1 cellular context compared by ENCODE assay signal in the genomic region with DNA sequence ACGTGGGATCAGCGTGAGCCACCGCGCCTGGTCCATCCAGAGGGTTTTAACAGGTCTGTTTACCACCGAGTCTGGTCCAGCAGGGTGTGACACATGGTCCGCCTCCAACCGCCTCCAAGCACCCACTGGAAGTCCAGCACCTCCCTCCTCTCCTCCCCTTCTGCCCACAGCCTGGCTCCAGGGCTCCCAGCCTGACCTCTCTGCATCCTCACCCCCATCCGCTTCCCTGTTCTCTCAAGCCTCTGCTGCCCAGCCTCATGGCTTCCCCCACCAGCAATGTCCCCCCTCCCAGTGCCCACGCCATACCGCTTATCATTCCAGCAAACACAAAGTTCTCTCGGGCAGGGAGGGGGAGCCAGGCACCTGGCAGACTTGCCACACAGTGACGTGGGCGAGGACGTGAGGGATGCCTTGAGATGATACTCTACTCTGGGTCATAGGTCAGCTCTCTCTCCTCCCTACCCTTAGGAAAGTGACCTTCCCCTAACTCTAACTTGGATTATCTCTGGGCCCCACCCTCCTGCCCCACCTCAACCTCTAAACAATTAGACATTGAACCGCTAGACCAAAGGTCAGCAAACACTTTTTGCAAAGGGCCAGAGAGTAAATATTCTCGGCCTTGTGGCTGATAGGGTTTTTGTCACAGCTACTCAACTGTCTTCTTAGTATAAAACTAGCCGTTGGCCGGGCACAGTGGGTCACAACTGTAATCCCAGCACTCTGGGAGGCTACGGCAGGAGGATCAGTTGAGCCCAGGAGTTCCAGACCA.
TF ChIP-seq lines count a peak whose summit lies in the region.

No MANE protein-coding gene starts in this region.

TF ChIP-seq in HepG2, 621 proteins besides CTCF, POLR2A, EP300 and RAD21 (continued from another document and continues in another):
- TF ChIP-seq, protein P1, sequence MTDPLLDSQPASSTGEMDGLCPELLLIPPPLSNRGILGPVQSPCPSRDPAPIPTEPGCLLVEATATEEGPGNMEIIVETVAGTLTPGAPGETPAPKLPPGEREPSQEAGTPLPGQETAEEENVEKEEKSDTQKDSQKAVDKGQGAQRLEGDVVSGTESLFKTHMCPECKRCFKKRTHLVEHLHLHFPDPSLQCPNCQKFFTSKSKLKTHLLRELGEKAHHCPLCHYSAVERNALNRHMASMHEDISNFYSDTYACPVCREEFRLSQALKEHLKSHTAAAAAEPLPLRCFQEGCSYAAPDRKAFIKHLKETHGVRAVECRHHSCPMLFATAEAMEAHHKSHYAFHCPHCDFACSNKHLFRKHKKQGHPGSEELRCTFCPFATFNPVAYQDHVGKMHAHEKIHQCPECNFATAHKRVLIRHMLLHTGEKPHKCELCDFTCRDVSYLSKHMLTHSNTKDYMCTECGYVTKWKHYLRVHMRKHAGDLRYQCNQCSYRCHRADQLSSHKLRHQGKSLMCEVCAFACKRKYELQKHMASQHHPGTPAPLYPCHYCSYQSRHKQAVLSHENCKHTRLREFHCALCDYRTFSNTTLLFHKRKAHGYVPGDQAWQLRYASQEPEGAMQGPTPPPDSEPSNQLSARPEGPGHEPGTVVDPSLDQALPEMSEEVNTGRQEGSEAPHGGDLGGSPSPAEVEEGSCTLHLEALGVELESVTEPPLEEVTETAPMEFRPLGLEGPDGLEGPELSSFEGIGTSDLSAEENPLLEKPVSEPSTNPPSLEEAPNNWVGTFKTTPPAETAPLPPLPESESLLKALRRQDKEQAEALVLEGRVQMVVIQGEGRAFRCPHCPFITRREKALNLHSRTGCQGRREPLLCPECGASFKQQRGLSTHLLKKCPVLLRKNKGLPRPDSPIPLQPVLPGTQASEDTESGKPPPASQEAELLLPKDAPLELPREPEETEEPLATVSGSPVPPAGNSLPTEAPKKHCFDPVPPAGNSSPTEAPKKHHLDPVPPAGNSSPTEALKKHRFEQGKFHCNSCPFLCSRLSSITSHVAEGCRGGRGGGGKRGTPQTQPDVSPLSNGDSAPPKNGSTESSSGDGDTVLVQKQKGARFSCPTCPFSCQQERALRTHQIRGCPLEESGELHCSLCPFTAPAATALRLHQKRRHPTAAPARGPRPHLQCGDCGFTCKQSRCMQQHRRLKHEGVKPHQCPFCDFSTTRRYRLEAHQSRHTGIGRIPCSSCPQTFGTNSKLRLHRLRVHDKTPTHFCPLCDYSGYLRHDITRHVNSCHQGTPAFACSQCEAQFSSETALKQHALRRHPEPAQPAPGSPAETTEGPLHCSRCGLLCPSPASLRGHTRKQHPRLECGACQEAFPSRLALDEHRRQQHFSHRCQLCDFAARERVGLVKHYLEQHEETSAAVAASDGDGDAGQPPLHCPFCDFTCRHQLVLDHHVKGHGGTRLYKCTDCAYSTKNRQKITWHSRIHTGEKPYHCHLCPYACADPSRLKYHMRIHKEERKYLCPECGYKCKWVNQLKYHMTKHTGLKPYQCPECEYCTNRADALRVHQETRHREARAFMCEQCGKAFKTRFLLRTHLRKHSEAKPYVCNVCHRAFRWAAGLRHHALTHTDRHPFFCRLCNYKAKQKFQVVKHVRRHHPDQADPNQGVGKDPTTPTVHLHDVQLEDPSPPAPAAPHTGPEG (CRISPR knock-in tag; IDR thresholded peaks at IDR 0.05), result no peak
- no peak for TF ChIP-seq KLF13 (CRISPR knock-in tag; IDR thresholded peaks at IDR 0.05)
- peak; percentile 95 for TF ChIP-seq ZSCAN31 (CRISPR knock-in tag; IDR thresholded peaks at IDR 0.05; ENCODE audit: low read depth)
- no peak for TF ChIP-seq ZNF713 (CRISPR knock-in tag; IDR thresholded peaks at IDR 0.05)
- peak; percentile 85; the same call in 1 of the 2 replicates for TF ChIP-seq SAFB2 (CRISPR knock-in tag; IDR thresholded peaks at IDR 0.05; ENCODE audit: borderline replicate concordance, low read depth)
- TF ChIP-seq, protein P2, sequence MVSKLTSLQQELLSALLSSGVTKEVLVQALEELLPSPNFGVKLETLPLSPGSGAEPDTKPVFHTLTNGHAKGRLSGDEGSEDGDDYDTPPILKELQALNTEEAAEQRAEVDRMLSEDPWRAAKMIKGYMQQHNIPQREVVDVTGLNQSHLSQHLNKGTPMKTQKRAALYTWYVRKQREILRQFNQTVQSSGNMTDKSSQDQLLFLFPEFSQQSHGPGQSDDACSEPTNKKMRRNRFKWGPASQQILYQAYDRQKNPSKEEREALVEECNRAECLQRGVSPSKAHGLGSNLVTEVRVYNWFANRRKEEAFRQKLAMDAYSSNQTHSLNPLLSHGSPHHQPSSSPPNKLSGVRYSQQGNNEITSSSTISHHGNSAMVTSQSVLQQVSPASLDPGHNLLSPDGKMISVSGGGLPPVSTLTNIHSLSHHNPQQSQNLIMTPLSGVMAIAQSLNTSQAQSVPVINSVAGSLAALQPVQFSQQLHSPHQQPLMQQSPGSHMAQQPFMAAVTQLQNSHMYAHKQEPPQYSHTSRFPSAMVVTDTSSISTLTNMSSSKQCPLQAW (CRISPR knock-in tag; IDR thresholded peaks at IDR 0.05), result peak; percentile 98
- TF ChIP-seq ZNF496 (CRISPR knock-in tag; IDR thresholded peaks at IDR 0.05; ENCODE audit: insufficient replicate concordance), result no peak
- TF ChIP-seq, protein P3, sequence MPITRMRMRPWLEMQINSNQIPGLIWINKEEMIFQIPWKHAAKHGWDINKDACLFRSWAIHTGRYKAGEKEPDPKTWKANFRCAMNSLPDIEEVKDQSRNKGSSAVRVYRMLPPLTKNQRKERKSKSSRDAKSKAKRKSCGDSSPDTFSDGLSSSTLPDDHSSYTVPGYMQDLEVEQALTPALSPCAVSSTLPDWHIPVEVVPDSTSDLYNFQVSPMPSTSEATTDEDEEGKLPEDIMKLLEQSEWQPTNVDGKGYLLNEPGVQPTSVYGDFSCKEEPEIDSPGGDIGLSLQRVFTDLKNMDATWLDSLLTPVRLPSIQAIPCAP (CRISPR knock-in tag; IDR thresholded peaks at IDR 0.05; ENCODE audit: low read depth), result no peak
- no peak for TF ChIP-seq ZNF232 (CRISPR knock-in tag; IDR thresholded peaks at IDR 0.05; ENCODE audit: borderline replicate concordance)
- no peak for TF ChIP-seq SOX6 (IDR thresholded peaks at IDR 0.05)
- peak; percentile 100 for TF ChIP-seq SOX6 (CRISPR knock-in tag; IDR thresholded peaks at IDR 0.05)
- no peak for TF ChIP-seq PLRG1 (conservative IDR thresholded peaks at IDR 0.05)
- no peak for TF ChIP-seq ZNF552 (CRISPR knock-in tag; IDR thresholded peaks at IDR 0.05; ENCODE audit: borderline replicate concordance)
- no peak for TF ChIP-seq HCFC1 (IDR thresholded peaks at IDR 0.05; ENCODE audit: low read depth, low read length)
- TF ChIP-seq MEIS1 (CRISPR knock-in tag; IDR thresholded peaks at IDR 0.05; ENCODE audit: borderline replicate concordance), result peak; percentile 40; the same call in 1 of the 2 replicates
- TF ChIP-seq KAT8 (CRISPR knock-in tag; IDR thresholded peaks at IDR 0.05), result peak; percentile 79
- no peak for TF ChIP-seq KDM4B (CRISPR knock-in tag; IDR thresholded peaks at IDR 0.05)
- no peak for TF ChIP-seq FLYWCH1 (CRISPR knock-in tag; IDR thresholded peaks at IDR 0.05)
- peak; percentile 98 for TF ChIP-seq PITX1 (CRISPR knock-in tag; IDR thresholded peaks at IDR 0.05)
- peak; percentile 31; the same call in 1 of the 2 replicates for TF ChIP-seq PHF20 (CRISPR knock-in tag; IDR thresholded peaks at IDR 0.05)
- peak; percentile 93; the same call in 1 of the 2 replicates for TF ChIP-seq TOE1 (CRISPR knock-in tag; IDR thresholded peaks at IDR 0.05)
- peak; percentile 58 for TF ChIP-seq ZNF121 (CRISPR knock-in tag; IDR thresholded peaks at IDR 0.05)
- TF ChIP-seq, protein P4, sequence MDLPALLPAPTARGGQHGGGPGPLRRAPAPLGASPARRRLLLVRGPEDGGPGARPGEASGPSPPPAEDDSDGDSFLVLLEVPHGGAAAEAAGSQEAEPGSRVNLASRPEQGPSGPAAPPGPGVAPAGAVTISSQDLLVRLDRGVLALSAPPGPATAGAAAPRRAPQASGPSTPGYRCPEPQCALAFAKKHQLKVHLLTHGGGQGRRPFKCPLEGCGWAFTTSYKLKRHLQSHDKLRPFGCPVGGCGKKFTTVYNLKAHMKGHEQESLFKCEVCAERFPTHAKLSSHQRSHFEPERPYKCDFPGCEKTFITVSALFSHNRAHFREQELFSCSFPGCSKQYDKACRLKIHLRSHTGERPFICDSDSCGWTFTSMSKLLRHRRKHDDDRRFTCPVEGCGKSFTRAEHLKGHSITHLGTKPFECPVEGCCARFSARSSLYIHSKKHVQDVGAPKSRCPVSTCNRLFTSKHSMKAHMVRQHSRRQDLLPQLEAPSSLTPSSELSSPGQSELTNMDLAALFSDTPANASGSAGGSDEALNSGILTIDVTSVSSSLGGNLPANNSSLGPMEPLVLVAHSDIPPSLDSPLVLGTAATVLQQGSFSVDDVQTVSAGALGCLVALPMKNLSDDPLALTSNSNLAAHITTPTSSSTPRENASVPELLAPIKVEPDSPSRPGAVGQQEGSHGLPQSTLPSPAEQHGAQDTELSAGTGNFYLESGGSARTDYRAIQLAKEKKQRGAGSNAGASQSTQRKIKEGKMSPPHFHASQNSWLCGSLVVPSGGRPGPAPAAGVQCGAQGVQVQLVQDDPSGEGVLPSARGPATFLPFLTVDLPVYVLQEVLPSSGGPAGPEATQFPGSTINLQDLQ (CRISPR knock-in tag; IDR thresholded peaks at IDR 0.05), result no peak
- peak; percentile 61; the same call in 1 of the 2 replicates for TF ChIP-seq ZNF274 (CRISPR knock-in tag; IDR thresholded peaks at IDR 0.05)
- TF ChIP-seq SMAD9 (CRISPR knock-in tag; IDR thresholded peaks at IDR 0.05), result no peak
- TF ChIP-seq, protein P5, sequence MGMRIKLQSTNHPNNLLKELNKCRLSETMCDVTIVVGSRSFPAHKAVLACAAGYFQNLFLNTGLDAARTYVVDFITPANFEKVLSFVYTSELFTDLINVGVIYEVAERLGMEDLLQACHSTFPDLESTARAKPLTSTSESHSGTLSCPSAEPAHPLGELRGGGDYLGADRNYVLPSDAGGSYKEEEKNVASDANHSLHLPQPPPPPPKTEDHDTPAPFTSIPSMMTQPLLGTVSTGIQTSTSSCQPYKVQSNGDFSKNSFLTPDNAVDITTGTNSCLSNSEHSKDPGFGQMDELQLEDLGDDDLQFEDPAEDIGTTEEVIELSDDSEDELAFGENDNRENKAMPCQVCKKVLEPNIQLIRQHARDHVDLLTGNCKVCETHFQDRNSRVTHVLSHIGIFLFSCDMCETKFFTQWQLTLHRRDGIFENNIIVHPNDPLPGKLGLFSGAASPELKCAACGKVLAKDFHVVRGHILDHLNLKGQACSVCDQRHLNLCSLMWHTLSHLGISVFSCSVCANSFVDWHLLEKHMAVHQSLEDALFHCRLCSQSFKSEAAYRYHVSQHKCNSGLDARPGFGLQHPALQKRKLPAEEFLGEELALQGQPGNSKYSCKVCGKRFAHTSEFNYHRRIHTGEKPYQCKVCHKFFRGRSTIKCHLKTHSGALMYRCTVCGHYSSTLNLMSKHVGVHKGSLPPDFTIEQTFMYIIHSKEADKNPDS (CRISPR knock-in tag; IDR thresholded peaks at IDR 0.05), result peak; percentile 65; the same call in 1 of the 2 replicates
- TF ChIP-seq, protein P6, sequence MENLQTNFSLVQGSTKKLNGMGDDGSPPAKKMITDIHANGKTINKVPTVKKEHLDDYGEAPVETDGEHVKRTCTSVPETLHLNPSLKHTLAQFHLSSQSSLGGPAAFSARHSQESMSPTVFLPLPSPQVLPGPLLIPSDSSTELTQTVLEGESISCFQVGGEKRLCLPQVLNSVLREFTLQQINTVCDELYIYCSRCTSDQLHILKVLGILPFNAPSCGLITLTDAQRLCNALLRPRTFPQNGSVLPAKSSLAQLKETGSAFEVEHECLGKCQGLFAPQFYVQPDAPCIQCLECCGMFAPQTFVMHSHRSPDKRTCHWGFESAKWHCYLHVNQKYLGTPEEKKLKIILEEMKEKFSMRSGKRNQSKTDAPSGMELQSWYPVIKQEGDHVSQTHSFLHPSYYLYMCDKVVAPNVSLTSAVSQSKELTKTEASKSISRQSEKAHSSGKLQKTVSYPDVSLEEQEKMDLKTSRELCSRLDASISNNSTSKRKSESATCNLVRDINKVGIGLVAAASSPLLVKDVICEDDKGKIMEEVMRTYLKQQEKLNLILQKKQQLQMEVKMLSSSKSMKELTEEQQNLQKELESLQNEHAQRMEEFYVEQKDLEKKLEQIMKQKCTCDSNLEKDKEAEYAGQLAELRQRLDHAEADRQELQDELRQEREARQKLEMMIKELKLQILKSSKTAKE (CRISPR knock-in tag; IDR thresholded peaks at IDR 0.05; ENCODE audit: borderline replicate concordance), result peak; percentile 93
- TF ChIP-seq SUZ12 (IDR thresholded peaks at IDR 0.05; ENCODE audit: low read depth, low read length), result no peak
- no peak for TF ChIP-seq GPN1 (CRISPR knock-in tag; IDR thresholded peaks at IDR 0.05; ENCODE audit: borderline replicate concordance)
- peak; percentile 88 for TF ChIP-seq SOX13 (IDR thresholded peaks at IDR 0.05)
- peak in 1 of 2 experiments; percentile 99; a peak in 2 of 4 replicates for TF ChIP-seq SOX13 (CRISPR knock-in tag; conservative IDR thresholded peaks at IDR 0.05 in 1 of 2, IDR thresholded peaks at IDR 0.05 in 1 of 2)
- no peak for TF ChIP-seq RAD51 (IDR thresholded peaks at IDR 0.05; ENCODE audit: borderline replicate concordance)
- TF ChIP-seq ZNF629 (CRISPR knock-in tag; conservative IDR thresholded peaks at IDR 0.05), result peak; percentile 55; the same call in 1 of the 2 replicates
- TF ChIP-seq HMG20A (CRISPR knock-in tag; IDR thresholded peaks at IDR 0.05; ENCODE audit: borderline replicate concordance), result peak; percentile 97
- TF ChIP-seq, protein P7, sequence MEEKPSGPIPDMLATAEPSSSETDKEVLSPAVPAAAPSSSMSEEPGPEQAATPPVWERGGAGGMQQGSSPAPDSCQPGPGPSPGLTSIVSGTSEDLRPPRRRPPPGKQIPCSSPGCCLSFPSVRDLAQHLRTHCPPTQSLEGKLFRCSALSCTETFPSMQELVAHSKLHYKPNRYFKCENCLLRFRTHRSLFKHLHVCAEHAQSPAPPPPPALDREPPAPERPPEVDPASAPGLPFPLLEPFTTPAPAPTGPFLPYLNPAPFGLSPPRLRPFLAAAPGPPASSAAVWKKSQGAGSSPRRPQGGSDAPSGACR (CRISPR knock-in tag; IDR thresholded peaks at IDR 0.05), result peak; percentile 28; the same call in 1 of the 2 replicates
- TF ChIP-seq, protein P8, sequence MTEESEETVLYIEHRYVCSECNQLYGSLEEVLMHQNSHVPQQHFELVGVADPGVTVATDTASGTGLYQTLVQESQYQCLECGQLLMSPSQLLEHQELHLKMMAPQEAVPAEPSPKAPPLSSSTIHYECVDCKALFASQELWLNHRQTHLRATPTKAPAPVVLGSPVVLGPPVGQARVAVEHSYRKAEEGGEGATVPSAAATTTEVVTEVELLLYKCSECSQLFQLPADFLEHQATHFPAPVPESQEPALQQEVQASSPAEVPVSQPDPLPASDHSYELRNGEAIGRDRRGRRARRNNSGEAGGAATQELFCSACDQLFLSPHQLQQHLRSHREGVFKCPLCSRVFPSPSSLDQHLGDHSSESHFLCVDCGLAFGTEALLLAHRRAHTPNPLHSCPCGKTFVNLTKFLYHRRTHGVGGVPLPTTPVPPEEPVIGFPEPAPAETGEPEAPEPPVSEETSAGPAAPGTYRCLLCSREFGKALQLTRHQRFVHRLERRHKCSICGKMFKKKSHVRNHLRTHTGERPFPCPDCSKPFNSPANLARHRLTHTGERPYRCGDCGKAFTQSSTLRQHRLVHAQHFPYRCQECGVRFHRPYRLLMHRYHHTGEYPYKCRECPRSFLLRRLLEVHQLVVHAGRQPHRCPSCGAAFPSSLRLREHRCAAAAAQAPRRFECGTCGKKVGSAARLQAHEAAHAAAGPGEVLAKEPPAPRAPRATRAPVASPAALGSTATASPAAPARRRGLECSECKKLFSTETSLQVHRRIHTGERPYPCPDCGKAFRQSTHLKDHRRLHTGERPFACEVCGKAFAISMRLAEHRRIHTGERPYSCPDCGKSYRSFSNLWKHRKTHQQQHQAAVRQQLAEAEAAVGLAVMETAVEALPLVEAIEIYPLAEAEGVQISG (CRISPR knock-in tag; IDR thresholded peaks at IDR 0.05), result peak; percentile 61
